ENCODE assay signal across 8 cellular contexts in genomic region chr19:1131718-1132552, GRCh38. TPM values are rescaled to one million over a fixed set of nuclear protein-coding genes. Genes with fewer than 3 reads are reported as not detected.
DNase-seq lines count a peak whose midpoint lies in the region; ATAC-seq, FAIRE-seq and TF ChIP-seq lines count a peak whose summit lies in the region.

No MANE protein-coding gene starts in this region.

- peaks cover 4 to 12% of the 10 kb centered on the region in 2 experiments for H4K20me1 ChIP-seq in H1 (replicated peaks in 1 of 2; ENCODE audit: control insufficient read depth in 1 of 2, insufficient read depth in 2 of 2, low read length in 2 of 2)

- peak overlapping the region; percentile 91 to 94 (median 94) for H3K27ac Mint-ChIP-seq in CD4-positive, alpha-beta memory T cell

- POLR2A ChIA-PET in CD4-positive, alpha-beta memory T cell (lab: Charles Lee; ENCODE audit: partially characterized antibody) = interaction anchor here (0.6 to 4.7 kb wide), 21 partner anchors 20 to 223 kb away, joined by 3 to 42 read pairs (median 6); partner anchors contain the start of genes ABCA7, ARHGAP45, CIRBP and CNN2
- POLR2A ChIA-PET in H1 (lab: Charles Lee; ENCODE audit: partially characterized antibody) = interaction anchor here (1.3 to 1.7 kb wide), 2 partner anchors 14 to 36 kb away, joined by 5 to 10 read pairs; no protein-coding TSS in a partner anchor

- peak overlapping the region; percentile 90 for H3K27ac ChIP-seq in CD4-positive, alpha-beta memory T cell (ENCODE audit: low read depth, low read length)
- H3K27ac ChIP-seq in H1 (ENCODE audit: low read depth, low read length) (no peak overlapping the region; the same call in 1 of the 2 replicates), mesendoderm (ENCODE audit: low read depth, low read length) (peak overlapping the region; percentile 85)

- CTCF ChIA-PET in CD4-positive, alpha-beta memory T cell (lab: Charles Lee; ENCODE audit: partially characterized antibody) = interaction anchor here (1.2 to 1.9 kb wide), 3 partner anchors 19 to 62 kb away, joined by 4 to 10 read pairs (median 4); no protein-coding TSS in a partner anchor
- CTCF ChIA-PET in H1 (lab: Charles Lee; ENCODE audit: partially characterized antibody) = interaction anchor here (0.7 to 4.5 kb wide), 9 partner anchors 8 to 195 kb away, joined by 3 to 24 read pairs (median 4); no protein-coding TSS in a partner anchor

- peak overlapping the region; percentile 65 for H4K91ac ChIP-seq in H1 (replicated peaks; ENCODE audit: insufficient read length, low read length)

- WGBS in H1 (ENCODE audit: extremely low coverage in 1 of 2, insufficient coverage in 1 of 2, insufficient read length in 1 of 2, insufficient replicate concordance in 2 of 2, low coverage in 1 of 2, low lambda C conversion rate in 2 of 2, missing lambda C conversion rate in 1 of 2), 2 experiments = 33% methylated on average over 49 of the region's 64 CpGs; no CpG with 5 or more reads in 1 of the 2 experiments
- WGBS in mesendoderm (ENCODE audit: extremely low coverage, insufficient coverage, low lambda C conversion rate) = no CpG with 5 or more reads among the region's 64 CpGs

- H3K27me3 ChIP-seq in CD4-positive, alpha-beta memory T cell (ENCODE audit: insufficient read depth, low read length) = no peaks in the 10 kb centered on the region
- H3K27me3 ChIP-seq in H1 (replicated peaks in 1 of 4; ENCODE audit: control insufficient read depth in 3 of 4, extremely low read depth in 1 of 4, insufficient read depth in 3 of 4, low read length in 3 of 4) (no peaks in the 10 kb centered on the region), mesendoderm (ENCODE audit: insufficient read depth, low read length, poor library complexity) (no peaks in the 10 kb centered on the region)

- no peak overlapping the region for H3K56ac ChIP-seq in H1 (replicated peaks; ENCODE audit: insufficient read length, low read depth, low read length)
- H3K56ac ChIP-seq in mesendoderm (ENCODE audit: low read length) = peak overlapping the region; percentile 85

- no peak for TF ChIP-seq POLR2A in H1 (IDR thresholded peaks at IDR 0.05; ENCODE audit: control extremely low read depth in 1 of 2, low read depth in 2 of 2, low read length in 2 of 2)

- H3K4me1 Mint-ChIP-seq in CD4-positive, alpha-beta memory T cell = peaks cover 7 to 35% (median 23%) of the 10 kb centered on the region in 4 donors

- H3K18ac ChIP-seq in H1 (ENCODE audit: extremely low read depth, low read length) = peak overlapping the region; percentile 19; the same call in 1 of the 2 replicates
- H3K18ac ChIP-seq in mesendoderm (ENCODE audit: low read length) = peak overlapping the region; percentile 81

- intact Hi-C loops in CD4-positive, alpha-beta memory T cell (cut with micrococcal nuclease) = loop anchor here (1.0 to 5.0 kb wide), 4 partner anchors 19 to 60 kb away; partner anchors contain the start of genes POLR2E and SBNO2

- ATAC-seq in GM21528 (IDR thresholded peaks at IDR 0.05; ENCODE audit: low FRiP score, unreplicated experiment) = peak; percentile 45

- no peak overlapping the region for H3K14ac ChIP-seq in H1 (ENCODE audit: insufficient read length)

- H3K79me1 ChIP-seq in H1 (ENCODE audit: low read depth, low read length) (peaks cover 14% of the 10 kb centered on the region), mesendoderm (ENCODE audit: low read length) (peaks cover 7% of the 10 kb centered on the region)

- H3K4me1 ChIP-seq in CD4-positive, alpha-beta memory T cell (ENCODE audit: insufficient read depth, low read length) = peaks cover 60% of the 10 kb centered on the region
- H3K4me1 ChIP-seq in H1 (replicated peaks in 1 of 4; ENCODE audit: control insufficient read depth in 3 of 4, insufficient read depth in 4 of 4, low read length in 3 of 4) (peaks cover 0 to 15% (median 7%) of the 10 kb centered on the region in 4 experiments; a peak in 6 of 7 replicates), mesendoderm (ENCODE audit: control insufficient read depth, low read depth, low read length) (peaks cover 2% of the 10 kb centered on the region)

- H2BK5ac ChIP-seq in H1 (ENCODE audit: low read depth, low read length) (peak overlapping the region; percentile 75; the same call in 1 of the 2 replicates), mesendoderm (ENCODE audit: low read length) (peak overlapping the region; percentile 59)

- H2AK5ac ChIP-seq in H1 (ENCODE audit: low read depth, low read length) = no peak overlapping the region
- no peak overlapping the region for H2AK5ac ChIP-seq in mesendoderm (ENCODE audit: low read length)

- no peak for TF ChIP-seq CTCF in H1 (IDR thresholded peaks at IDR 0.05; ENCODE audit: control extremely low read depth in 1 of 3, insufficient read depth in 1 of 3, low read depth in 1 of 3, low read length in 3 of 3)

- no peak for FAIRE-seq in H1 (lab: Jason Lieb, UNC)

- no peaks in the 10 kb centered on the region for H3K9me3 ChIP-seq in CD4-positive, alpha-beta memory T cell (ENCODE audit: control insufficient read depth in 1 of 2, low read length in 2 of 2)
- no peaks in the 10 kb centered on the region for H3K9me3 ChIP-seq in H1 (ENCODE audit: insufficient read depth in 2 of 2, low read depth in 1 of 2, low read length in 1 of 2)

- peaks cover 0 to 2% (median 0%) of the 10 kb centered on the region in 8 donors for H3K9me3 Mint-ChIP-seq in CD4-positive, alpha-beta memory T cell

- H3K9ac ChIP-seq in H1 (replicated peaks in 1 of 4; ENCODE audit: extremely low read depth in 1 of 4, low read depth in 3 of 4, low read length in 3 of 4) (no peak overlapping the region; a peak in 1 of 7 replicates), mesendoderm (ENCODE audit: low read length) (peak overlapping the region; percentile 78)

- peaks cover 4% of the 10 kb centered on the region; the same call in 1 of the 2 replicates for H3K23me2 ChIP-seq in H1 (ENCODE audit: low read depth, low read length)

- peaks cover 7% of the 10 kb centered on the region for H3K36me3 ChIP-seq in CD4-positive, alpha-beta memory T cell (ENCODE audit: insufficient read depth, low read length)
- peaks cover 2 to 6% (median 4%) of the 10 kb centered on the region in 4 experiments; a peak in 4 of 8 replicates for H3K36me3 ChIP-seq in H1 (ENCODE audit: control insufficient read depth in 2 of 4, insufficient read depth in 4 of 4, low read length in 3 of 4)
- no peaks in the 10 kb centered on the region for H3K36me3 ChIP-seq in mesendoderm (ENCODE audit: control insufficient read depth, insufficient read depth, low read length)

- H2BK120ac ChIP-seq in H1 (replicated peaks; ENCODE audit: low read depth, low read length) (no peak overlapping the region), mesendoderm (ENCODE audit: low read depth, low read length) (no peak overlapping the region)

- no peaks in the 10 kb centered on the region for H3K27me3 Mint-ChIP-seq in CD4-positive, alpha-beta memory T cell

- H3K4me3 Mint-ChIP-seq in CD4-positive, alpha-beta memory T cell = peak overlapping the region; percentile 85 to 92 (median 88)

- DNase-seq in CD4-positive, alpha-beta memory T cell = peak; percentile 82 to 92 (median 83)
- peak; percentile 94 for DNase-seq in MV-4-11 (lab: John Stamatoyannopoulos, UW)
- peak; percentile 65 to 73 for DNase-seq in activated CD8-positive, alpha-beta memory T cell treated with anti-CD3 and anti-CD28 coated beads for 1 hour (ENCODE audit: extremely low read depth in 1 of 2, low read depth in 1 of 2)
- DNase-seq in H1 (ENCODE audit: low read depth in 1 of 2, low spot score in 2 of 2) = no peak
- peak; percentile 86 for DNase-seq in mesendoderm
- DNase-seq in stimulated activated CD8-positive, alpha-beta memory T cell treated with anti-CD3 and anti-CD28 coated beads, Interleukin-15, amount 100 ng/mL, for 1 hour (ENCODE audit: low read depth) = peak; percentile 63
- DNase-seq in HuH-7 (ENCODE audit: low spot score) = no peak

- H4K8ac ChIP-seq in H1 (ENCODE audit: extremely low read depth, insufficient read depth, low read length) = no peak overlapping the region
- peak overlapping the region; percentile 39 for H4K8ac ChIP-seq in mesendoderm (ENCODE audit: low read depth, low read length)

- H2BK20ac ChIP-seq in H1 (ENCODE audit: low read length) = no peak overlapping the region

- H4K5ac ChIP-seq in H1 (ENCODE audit: insufficient read length, low read depth, low read length) (peak overlapping the region; percentile 33), mesendoderm (ENCODE audit: low read length) (no peak overlapping the region)

- H3K4me2 ChIP-seq in H1 (ENCODE audit: insufficient read depth in 1 of 2, low read depth in 2 of 2, low read length in 2 of 2) (peak overlapping the region; percentile 52 to 67), mesendoderm (ENCODE audit: low read length) (peak overlapping the region; percentile 79)

- no peak overlapping the region for H2BK12ac ChIP-seq in H1 (ENCODE audit: low read depth, low read length)

- TF ChIP-seq RAD21 in H1 (IDR thresholded peaks at IDR 0.05 in 1 of 2, conservative IDR thresholded peaks at IDR 0.05 in 1 of 2; ENCODE audit: low read depth in 2 of 2, low read length in 2 of 2) = no peak

- peaks cover 0 to 14% of the 10 kb centered on the region in 2 donors for H3K36me3 Mint-ChIP-seq in CD4-positive, alpha-beta memory T cell

- H2BK15ac ChIP-seq in H1 (ENCODE audit: low read length) (no peak overlapping the region), mesendoderm (replicated peaks; ENCODE audit: low read depth) (no peak overlapping the region)

- H2AFZ ChIP-seq in H1 (ENCODE audit: low read length) = no peak overlapping the region

- H3K79me2 ChIP-seq in H1 (ENCODE audit: control insufficient read depth in 1 of 2, insufficient read depth in 2 of 2, low read length in 2 of 2) (no peaks in the 10 kb centered on the region; a peak in 1 of 4 replicates), mesendoderm (ENCODE audit: control insufficient read depth, insufficient read depth, low read length) (no peaks in the 10 kb centered on the region)

- H3K4ac ChIP-seq in H1 (replicated peaks; ENCODE audit: insufficient read length, low read depth, low read length) (no peak overlapping the region), mesendoderm (ENCODE audit: low read depth, low read length) (peak overlapping the region; percentile 28)

- peak overlapping the region; percentile 61 to 89 for H3K4me3 ChIP-seq in CD4-positive, alpha-beta memory T cell (ENCODE audit: low read length in 2 of 2)
- H3K4me3 ChIP-seq in H1 (ENCODE audit: extremely low read depth in 1 of 4, insufficient read depth in 2 of 4, low read depth in 3 of 4, low read length in 4 of 4) = peak overlapping the region; percentile 11 to 52 (median 37); a peak in 7 of 8 replicates
- H3K4me3 ChIP-seq in mesendoderm (ENCODE audit: low read length) = no peak overlapping the region

- H3K23ac ChIP-seq in H1 (ENCODE audit: insufficient read length) = no peak overlapping the region
- H3K23ac ChIP-seq in mesendoderm (ENCODE audit: low read length) = no peak overlapping the region

- no peak for TF ChIP-seq EP300 in H1 (IDR thresholded peaks at IDR 0.05; ENCODE audit: borderline replicate concordance in 1 of 2, low read depth in 2 of 2, low read length in 2 of 2)

RNA-seq across cellular contexts. Expression of gene GPX4, which starts 28.1 kb away (rescaled TPM):
- 100 to 1,000 TPM; 210 to 220 TPM for total RNA-seq in CD4-positive, alpha-beta memory T cell
- 100 to 1,000 TPM; 399 to 406 TPM for polyA plus RNA-seq in CD4-positive, alpha-beta memory T cell
- total RNA-seq in H1 (2021; fragmentation: NEBNext Ultra II Directional; extraction: Animal tissue kit (Norgen Biotek cat#: 25700)) = 342 and 355 TPM in 2 replicates
- 693 and 947 TPM in 2 replicates for polyA plus RNA-seq in H1 (2011; rRNA removed)
- polyA plus RNA-seq in H1 (2011; cell fraction: cytosol; rRNA removed) = 779 TPM
- polyA plus RNA-seq in H1 (2011; cell fraction: nucleus; rRNA removed) = 730 TPM
- 475 to 711 TPM (median 640 TPM) in 4 replicates for polyA plus RNA-seq in H1 (2012, experiment 1 of 2)
- 958 TPM for polyA plus RNA-seq in H1 (2012, experiment 2 of 2)
- 575 TPM for polyA plus RNA-seq in H1 (2013, experiment 1 of 2)
- 562 TPM for polyA plus RNA-seq in H1 (2013, experiment 2 of 2)
- polyA minus RNA-seq in H1 (2011; rRNA and poly(A)+ RNA removed) = 186 and 191 TPM in 2 replicates
- 297 TPM for polyA minus RNA-seq in H1 (2011; cell fraction: cytosol; rRNA and poly(A)+ RNA removed)
- polyA minus RNA-seq in H1 (2011; cell fraction: nucleus; rRNA and poly(A)+ RNA removed) = 155 TPM
- polyA plus RNA-seq in mesendoderm (2013, experiment 1 of 2) = 395 TPM
- polyA plus RNA-seq in mesendoderm (2013, experiment 2 of 2) = 398 TPM

RNA-seq across cellular contexts. Expression of gene POLR2E, which starts 36.8 kb away (rescaled TPM):
- total RNA-seq in CD4-positive, alpha-beta memory T cell = 10 to 100 TPM; 76.0 to 80.0 TPM
- polyA plus RNA-seq in CD4-positive, alpha-beta memory T cell = 100 to 1,000 TPM; 167 to 197 TPM
- 274 and 281 TPM in 2 replicates for total RNA-seq in H1 (2021; fragmentation: NEBNext Ultra II Directional; extraction: Animal tissue kit (Norgen Biotek cat#: 25700))
- polyA plus RNA-seq in H1 (2011; rRNA removed) = 381 and 483 TPM in 2 replicates
- 378 TPM for polyA plus RNA-seq in H1 (2011; cell fraction: cytosol; rRNA removed)
- polyA plus RNA-seq in H1 (2011; cell fraction: nucleus; rRNA removed) = 283 TPM
- polyA plus RNA-seq in H1 (2012, experiment 1 of 2) = 286 to 416 TPM (median 379 TPM) in 4 replicates
- polyA plus RNA-seq in H1 (2012, experiment 2 of 2) = 296 TPM
- 195 TPM for polyA plus RNA-seq in H1 (2013, experiment 1 of 2)
- polyA plus RNA-seq in H1 (2013, experiment 2 of 2) = 204 TPM
- 110 and 140 TPM in 2 replicates for polyA minus RNA-seq in H1 (2011; rRNA and poly(A)+ RNA removed)
- polyA minus RNA-seq in H1 (2011; cell fraction: cytosol; rRNA and poly(A)+ RNA removed) = 128 TPM
- 125 TPM for polyA minus RNA-seq in H1 (2011; cell fraction: nucleus; rRNA and poly(A)+ RNA removed)
- 206 TPM for polyA plus RNA-seq in mesendoderm (2013, experiment 1 of 2)
- polyA plus RNA-seq in mesendoderm (2013, experiment 2 of 2) = 211 TPM

RNA-seq across cellular contexts. Expression of gene SBNO2, which starts 42.1 kb away (rescaled TPM):
- 10 to 100 TPM; 92.6 to 98.6 TPM for total RNA-seq in CD4-positive, alpha-beta memory T cell
- 1 to 10 TPM in 1 of 2 donors, under 1 TPM in 1; 0.37 to 3.5 TPM for polyA plus RNA-seq in CD4-positive, alpha-beta memory T cell
- total RNA-seq in H1 (2021; fragmentation: NEBNext Ultra II Directional; extraction: Animal tissue kit (Norgen Biotek cat#: 25700)) = 31.4 and 37.4 TPM in 2 replicates
- polyA plus RNA-seq in H1 (2011; rRNA removed) = 12.2 and 21.3 TPM in 2 replicates
- 12.8 TPM for polyA plus RNA-seq in H1 (2011; cell fraction: cytosol; rRNA removed)
- 67.3 TPM for polyA plus RNA-seq in H1 (2011; cell fraction: nucleus; rRNA removed)
- polyA plus RNA-seq in H1 (2012, experiment 1 of 2) = 21.4 to 33.6 TPM (median 24.5 TPM) in 4 replicates
- 13.6 TPM for polyA plus RNA-seq in H1 (2012, experiment 2 of 2)
- 16.0 TPM for polyA plus RNA-seq in H1 (2013, experiment 1 of 2)
- 14.4 TPM for polyA plus RNA-seq in H1 (2013, experiment 2 of 2)
- polyA minus RNA-seq in H1 (2011; rRNA and poly(A)+ RNA removed) = 10.0 and 10.6 TPM in 2 replicates
- 23.1 TPM for polyA minus RNA-seq in H1 (2011; cell fraction: cytosol; rRNA and poly(A)+ RNA removed)
- polyA minus RNA-seq in H1 (2011; cell fraction: nucleus; rRNA and poly(A)+ RNA removed) = 23.4 TPM
- 16.7 TPM for polyA plus RNA-seq in mesendoderm (2013, experiment 1 of 2)
- 15.3 TPM for polyA plus RNA-seq in mesendoderm (2013, experiment 2 of 2)

Comparison
In these comparisons a context has a peak if more than half of its experiments do, and no peak if none do; other contexts are left out.
1. DNase-seq: peak in CD4-positive, alpha-beta memory T cell (5 of 5), MV-4-11 (single experiment), activated CD8-positive, alpha-beta memory T cell treated with anti-CD3 and anti-CD28 coated beads for 1 hour (2 of 2), mesendoderm (single experiment) and stimulated activated CD8-positive, alpha-beta memory T cell treated with anti-CD3 and anti-CD28 coated beads, Interleukin-15, amount 100 ng/mL, for 1 hour (single experiment); none in H1 (0 of 2) and HuH-7 (single experiment).